In genomic region chr7:47809387-47809786, GRCh38 we compare ENCODE assay signal across 22 cellular contexts.
"Had no signal": no experiment of that assay in that cellular context is flagged by ENCODE, and none has a peak within 500 bp of the region (broad histone marks: within the 10 kb centered on the region; RNA-seq: fewer than 3 reads in every experiment).

No MANE protein-coding gene starts in this region.

- H3K9me3 ChIP-seq: mucosa of descending colon, prostate gland, suprapubic skin had no signal

- H3K27ac ChIP-seq: brain microvascular endothelial cell, dorsolateral prefrontal cortex, hepatocyte, prostate gland, skin epidermis, suprapubic skin had no signal

- ATAC-seq: activated CD8-positive, alpha-beta T cell treated with anti-CD3 and anti-CD28 coated beads for 36 hours; activated naive CD8-positive, alpha-beta T cell treated with anti-CD3 and anti-CD28 coated beads, Interleukin-2, amount 50 U/mL, for 24 hours; activated T-cell treated with anti-CD3 and anti-CD28 coated beads, Interleukin-2, amount 50 U/mL, for 4 hours; left cardiac atrium; mucosa of descending colon; right cardiac atrium had no signal

- H3K4me3 ChIP-seq: dorsolateral prefrontal cortex, hepatocyte, mucosa of descending colon, prostate gland, skin epidermis, suprapubic skin had no signal

- H3K36me3 ChIP-seq: brain microvascular endothelial cell, prostate gland, suprapubic skin had no signal

- H3K27me3 ChIP-seq: brain microvascular endothelial cell, dorsolateral prefrontal cortex, hepatocyte, suprapubic skin had no signal

- DNase-seq: activated CD4-positive, alpha-beta T cell treated with anti-CD3 and anti-CD28 coated beads, Interleukin-2, amount 10 ng/mL, durations not matched to agents 24 days and 14 days; activated CD4-positive, CD25-positive, alpha-beta regulatory T cell; activated CD8-positive, alpha-beta T cell treated with anti-CD3 and anti-CD28 coated beads for 36 hours; activated naive CD4-positive, alpha-beta T cell treated with anti-CD3 and anti-CD28 coated beads, Interleukin-2, amount 10 ng/mL, durations not matched to agents 7 days and 5 days; activated naive CD8-positive, alpha-beta T cell treated with anti-CD3 and anti-CD28 coated beads, Interleukin-2, amount 50 U/mL, for 24 hours; activated T-cell treated with anti-CD3 and anti-CD28 coated beads, Interleukin-2, amount 50 U/mL, for 4 hours; anterior cingulate cortex; brain microvascular endothelial cell; central memory CD4-positive, alpha-beta T cell; dorsolateral prefrontal cortex; left cardiac atrium; mesenchymal stem cell; mucosa of descending colon; naive B cell; right cardiac atrium; stimulated activated CD4-positive, alpha-beta T cell treated with anti-CD3 and anti-CD28 coated beads, Interleukin-2, amount 100 ng/mL, for 48 hours; T1000; trophoblast cell had no signal
